ENCODE assay signal across 9 cellular contexts in the genomic region with DNA sequence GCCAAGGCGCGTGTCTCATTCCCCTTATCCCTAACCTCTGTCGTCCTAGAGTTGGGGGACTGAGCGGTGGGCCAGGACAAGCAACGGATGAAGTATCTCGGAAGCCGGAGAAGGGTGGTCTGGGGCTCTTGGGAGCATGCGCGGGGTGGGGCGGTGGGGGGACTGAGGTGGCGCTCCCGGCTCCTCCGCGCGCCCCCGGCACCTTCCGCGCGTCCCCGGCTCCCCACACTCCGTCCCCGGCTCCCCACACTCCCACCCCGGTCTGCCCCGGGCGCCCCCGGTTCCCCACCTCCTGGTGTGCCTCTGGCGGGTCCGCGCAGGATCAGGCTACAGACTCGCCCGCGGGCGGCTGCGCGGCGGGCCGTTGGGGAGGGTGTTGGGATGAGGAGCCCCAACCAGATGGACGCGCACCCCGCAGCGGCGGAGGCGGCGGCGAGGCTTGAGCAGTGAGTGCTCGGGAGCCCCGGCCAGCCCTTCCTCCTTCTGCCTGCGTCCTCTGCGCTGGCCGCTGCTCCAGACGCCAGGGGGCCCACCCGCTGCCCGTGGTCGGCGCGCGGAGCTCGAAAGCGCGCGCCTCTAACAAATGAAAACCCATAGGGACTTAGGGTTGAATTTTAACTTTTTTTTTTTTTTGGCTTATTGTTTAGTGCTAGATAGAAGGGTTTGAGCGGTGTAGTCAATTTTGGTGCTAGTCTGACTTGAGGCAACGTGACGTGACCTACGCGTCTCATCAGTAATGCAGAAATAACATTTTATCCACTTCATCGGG. TPM values are rescaled to one million over a fixed set of nuclear protein-coding genes. Genes with fewer than 3 reads are reported as not detected.
DNase-seq lines count a peak whose midpoint lies in the region; ATAC-seq, FAIRE-seq and TF ChIP-seq lines count a peak whose summit lies in the region.
"Had no signal": no experiment of that assay in that cellular context is flagged by ENCODE, and none has a peak within 500 bp of the region (broad histone marks: within the 10 kb centered on the region; RNA-seq: fewer than 3 reads in every experiment).

No MANE protein-coding gene starts in this region.

- H3K9me3 ChIP-seq in AG04450 (ENCODE audit: control insufficient read depth, insufficient read depth, low read length) = no peaks in the 10 kb centered on the region; the same call in 1 of the 2 replicates
- H3K9me3 ChIP-seq in GM23248 (ENCODE audit: low read depth) = no peaks in the 10 kb centered on the region
- H3K9me3 ChIP-seq in SU-DHL-6 (ENCODE audit: insufficient read depth, low read length) = no peaks in the 10 kb centered on the region

- H3K4me1 ChIP-seq in GM23248 (ENCODE audit: insufficient read depth) (no peaks in the 10 kb centered on the region), foreskin keratinocyte (no peaks in the 10 kb centered on the region)

- H3K36me3 ChIP-seq in GM23248 (ENCODE audit: low read depth) (no peaks in the 10 kb centered on the region), SU-DHL-6 (ENCODE audit: low read length) (0 out of 2 replicates have a peak, but pooled peaks cover under 1% of the 10 kb centered on the region)

- TF ChIP-seq CTCF in AG04450 (IDR thresholded peaks at IDR 0.05; ENCODE audit: low read depth, low read length) (peak; percentile 71), SU-DHL-6 (IDR thresholded peaks at IDR 0.05; ENCODE audit: insufficient read depth, low read length, poor library complexity, severe bottlenecking) (peak; percentile 11), foreskin keratinocyte (conservative IDR thresholded peaks at IDR 0.05) (peak; percentile 52)

- DNase-seq in AG04450 (ENCODE audit: low read depth, low spot score) = no peak
- DNase-seq in GM23248 = peak; percentile 58
- DNase-seq in foreskin keratinocyte = peak in 1 of 2 donors; percentile 20
- peak in 8 of 10 donors; percentile 15 to 93 (median 54) for DNase-seq in posterior cingulate gyrus
- DNase-seq in DMS79 treated with DMSO at 0.1 percent for 48 hours (lab: John Stamatoyannopoulos, UW) = no peak
- DNase-seq in GM12892 (ENCODE audit: insufficient read length) = no peak

- CTCF ChIA-PET in AG04450 (lab: Charles Lee) = interaction anchor here (0.6 to 2.9 kb wide), 5 partner anchors 10 to 376 kb away, joined by 3 to 17 read pairs (median 3); no protein-coding TSS in a partner anchor

- intact Hi-C loops in posterior cingulate gyrus (cut with DNase I) = no loop called here

- H4K20me1 ChIP-seq in GM23248 (ENCODE audit: insufficient read depth) (no peaks in the 10 kb centered on the region), SU-DHL-6 (ENCODE audit: low read depth, low read length) (no peaks in the 10 kb centered on the region)

- no peaks in the 10 kb centered on the region; the same call in 1 of the 2 replicates for H3F3A ChIP-seq in GM23248 (ENCODE audit: insufficient read depth)
- no peaks in the 10 kb centered on the region for H3F3A ChIP-seq in SU-DHL-6 (ENCODE audit: insufficient read depth)

- no peak overlapping the region for H3K27ac ChIP-seq in AG04450 (ENCODE audit: low read depth, low read length)
- no peak overlapping the region for H3K27ac ChIP-seq in GM23248
- no peak overlapping the region for H3K27ac ChIP-seq in SU-DHL-6 (ENCODE audit: low read depth, low read length)
- H3K27ac ChIP-seq in foreskin keratinocyte = no peak overlapping the region

- H3K9me2 ChIP-seq in GM23248 (ENCODE audit: insufficient read depth) (no peaks in the 10 kb centered on the region), SU-DHL-6 (replicated peaks; ENCODE audit: insufficient read depth, low read length) (no peaks in the 10 kb centered on the region)

- H3K9ac ChIP-seq in GM23248 (no peak overlapping the region; the same call in 1 of the 2 replicates), SU-DHL-6 (ENCODE audit: low read length) (no peak overlapping the region)

- in situ Hi-C loops in GM23248 (cut with MboI) = no loop called here

- POLR2A ChIA-PET in AG04450 (lab: Yijun Ruan, JAX) = interaction anchor here (0.9 kb wide), 1 partner anchor 17 kb away, joined by 3 read pairs; no protein-coding TSS in a partner anchor

- no peak for FAIRE-seq in GM12892 (lab: Jason Lieb, UNC)
- FAIRE-seq: endometrium had no signal

- peaks cover 39% of the 10 kb centered on the region for H3K27me3 ChIP-seq in AG04450 (ENCODE audit: control insufficient read depth, insufficient read depth, low read length)
- H3K27me3 ChIP-seq in GM23248 (replicated peaks; ENCODE audit: insufficient read depth) = peaks cover 25% of the 10 kb centered on the region
- H3K27me3 ChIP-seq in SU-DHL-6 (ENCODE audit: low read length) = no peaks in the 10 kb centered on the region
- H3K27me3 ChIP-seq in foreskin keratinocyte = peaks cover 66% of the 10 kb centered on the region

- H2AFZ ChIP-seq in GM23248 (peak overlapping the region; percentile 33), SU-DHL-6 (ENCODE audit: low read depth, low read length, severe bottlenecking) (no peak overlapping the region)

- H3K4me3 ChIP-seq in AG04450 (ENCODE audit: low read depth, low read length) (peak overlapping the region; percentile 52), GM23248 (peak overlapping the region; percentile 62), SU-DHL-6 (ENCODE audit: insufficient read depth, low read length, poor library complexity, severe bottlenecking) (no peak overlapping the region)

- H3K79me2 ChIP-seq in GM23248 (ENCODE audit: insufficient read depth) (no peaks in the 10 kb centered on the region), SU-DHL-6 (ENCODE audit: insufficient read depth, low read length) (no peaks in the 10 kb centered on the region)

- H3K4me2 ChIP-seq in GM23248 (ENCODE audit: unreplicated experiment) (peak overlapping the region; percentile 69), SU-DHL-6 (ENCODE audit: low read depth, low read length, poor library complexity, severe bottlenecking) (peak overlapping the region; percentile 42)

- WGBS in GM23248 (ENCODE audit: low coverage in 1 of 2, low lambda C conversion rate in 2 of 2, missing lambda C conversion rate in 2 of 2), 2 experiments = 7 to 10% methylated on average over 47 to 61 of the region's 67 CpGs

- ATAC-seq in foreskin keratinocyte (peak; percentile 81), HG03135 (IDR thresholded peaks at IDR 0.05; ENCODE audit: unreplicated experiment) (no peak)

- no peak for TF ChIP-seq POLR2A in GM12892 (IDR thresholded peaks at IDR 0.05; ENCODE audit: low read depth, low read length)

RNA-seq across cellular contexts. Expression of a gene that starts 5.6 kb away (rescaled TPM):
- polyA plus RNA-seq in AG04450 (2011; rRNA removed) = 0.12 and 0.21 TPM in 2 replicates
- polyA minus RNA-seq in AG04450 (2011; rRNA and poly(A)+ RNA removed) = not detected in 2 replicates
- not detected in 2 replicates for total RNA-seq in GM23248 (2014; rRNA removed; shearing (Covaris generic))
- polyA plus RNA-seq in GM23248 (2016; fragmentation: Nextera tagmentation; extraction: Ambion mirVana) = not detected in 2 replicates
- total RNA-seq in foreskin keratinocyte = not detected in 2 replicates
- 0.08 TPM in 1 of 2 replicates, not detected in the other for polyA plus RNA-seq in foreskin keratinocyte
- polyA plus RNA-seq in GM12892 (2012; ENCODE audit: missing spikeins) = 1.00 TPM

RNA-seq across cellular contexts. Expression of a gene that starts 50.2 kb away (rescaled TPM):
- 0.01 TPM in 1 of 2 replicates, not detected in the other for polyA plus RNA-seq in AG04450 (2011; rRNA removed)
- polyA minus RNA-seq in AG04450 (2011; rRNA and poly(A)+ RNA removed) = not detected in 2 replicates
- total RNA-seq in GM23248 (2014; rRNA removed; shearing (Covaris generic)) = not detected in 2 replicates
- not detected in 2 replicates for polyA plus RNA-seq in GM23248 (2016; fragmentation: Nextera tagmentation; extraction: Ambion mirVana)
- total RNA-seq in foreskin keratinocyte = not detected in 2 replicates
- polyA plus RNA-seq in foreskin keratinocyte = not detected in 2 replicates
- polyA plus RNA-seq in GM12892 (2012; ENCODE audit: missing spikeins) = not detected

Comparison
In these comparisons a context has a peak if more than half of its experiments do, and no peak if none do; other contexts are left out.
1. DNase-seq: peak in GM23248 (single experiment) and posterior cingulate gyrus (8 of 10); none in AG04450 (single experiment), DMS79 treated with DMSO at 0.1 percent for 48 hours (single experiment) and GM12892 (single experiment).
2. CTCF ChIP-seq: peak in every context shown above with its lines; median percentile 71 in AG04450; 52 in foreskin keratinocyte; 11 in SU-DHL-6.